In the genomic region with DNA sequence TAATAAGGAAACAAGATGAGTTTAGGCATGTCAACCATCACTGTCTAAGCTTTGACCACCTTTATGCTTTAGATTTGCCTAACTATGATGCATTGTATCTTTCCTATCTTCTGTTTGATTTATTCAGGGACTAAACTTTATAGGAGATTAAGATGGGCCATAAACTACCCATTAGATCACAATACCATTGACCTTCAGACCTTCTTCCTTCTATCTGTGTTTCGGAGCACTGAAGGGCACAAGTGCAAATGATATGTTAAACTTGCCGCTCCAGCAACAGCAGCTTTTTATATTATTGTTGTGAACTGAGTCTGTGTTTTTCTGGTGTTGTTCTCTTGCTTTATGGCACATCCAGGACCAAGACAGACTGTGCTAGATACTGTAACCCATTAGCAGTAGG, we compare ENCODE assay signal across 7 cellular contexts.
"Had no signal": no experiment of that assay in that cellular context is flagged by ENCODE, and none has a peak within 500 bp of the region (broad histone marks: within the 10 kb centered on the region; RNA-seq: fewer than 3 reads in every experiment).

No MANE protein-coding gene starts in this region.

- H3K4me2 ChIP-seq: KMS-11 had no signal

- ATAC-seq: HepG2, K562 had no signal

- H3K27ac ChIP-seq: HL-60, KMS-11 had no signal

- FAIRE-seq: HepG2, K562 had no signal

- DNase-seq: IMR-90, KBM-7, KG1 had no signal

- H3K4me3 ChIP-seq: K562 had no signal

- H3K9ac ChIP-seq: KMS-11 had no signal
